In the genomic region with DNA sequence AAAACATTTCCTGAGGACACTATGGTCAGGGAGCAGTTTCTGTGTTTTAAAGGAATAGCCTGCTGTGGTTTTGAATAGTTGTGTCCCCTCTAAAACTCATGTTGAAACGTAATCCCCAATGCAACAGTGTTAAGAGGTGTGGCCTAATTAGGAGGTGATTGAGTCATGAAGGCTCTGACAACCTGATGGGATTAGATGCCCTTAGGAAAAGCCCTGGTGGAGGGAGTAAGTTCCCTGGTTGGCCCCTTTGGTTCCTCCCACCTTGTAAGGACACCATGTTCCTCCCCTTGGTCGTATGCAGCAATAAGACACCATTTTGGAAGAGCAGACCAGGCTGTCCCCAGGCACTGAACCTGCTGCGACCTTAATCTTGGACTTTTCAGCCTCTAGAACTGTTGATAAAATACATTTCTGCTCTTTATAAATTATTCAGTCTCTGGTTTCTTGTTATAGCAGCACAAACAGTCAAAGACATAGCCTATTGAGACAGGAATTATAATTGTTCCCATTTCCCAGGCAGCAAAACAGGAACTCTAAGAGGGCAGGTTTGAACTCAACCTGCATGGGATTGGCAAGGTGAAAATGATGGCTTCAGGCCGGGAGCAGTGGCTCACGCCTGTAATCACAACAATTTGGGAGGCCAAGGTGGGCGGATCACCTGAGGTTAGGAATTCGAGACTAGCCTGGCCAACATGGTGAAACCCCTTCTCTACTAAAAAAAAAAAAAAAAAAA, we compare ENCODE assay signal across 18 cellular contexts. TPM values are rescaled to one million over a fixed set of nuclear protein-coding genes. Genes with fewer than 3 reads are reported as not detected.
DNase-seq lines count a peak whose midpoint lies in the region; TF ChIP-seq lines count a peak whose summit lies in the region.
"Had no signal": no experiment of that assay in that cellular context is flagged by ENCODE, and none has a peak within 500 bp of the region (broad histone marks: within the 10 kb centered on the region; RNA-seq: fewer than 3 reads in every experiment).

No MANE protein-coding gene starts in this region.

- peaks cover 25% of the 10 kb centered on the region for H3K9me3 Mint-ChIP-seq in Caco-2 (ENCODE audit: unreplicated experiment)
- H3K9me3 Mint-ChIP-seq in IgD-negative memory B cell = peaks cover 0 to 9% (median under 1%) of the 10 kb centered on the region in 3 donors
- peaks cover 11% of the 10 kb centered on the region for H3K9me3 Mint-ChIP-seq in nephron

- TF ChIP-seq CTCF in Caco-2 (IDR thresholded peaks at IDR 0.05; ENCODE audit: insufficient read depth in 1 of 2, low read depth in 1 of 2, low read length in 1 of 2, severe bottlenecking in 1 of 2, unreplicated experiment in 1 of 2) = no peak
- no peak for TF ChIP-seq CTCF in brain microvascular endothelial cell (IDR thresholded peaks at IDR 0.05; ENCODE audit: low read depth, low read length, missing control alignments)
- no peak for TF ChIP-seq CTCF in nephron (IDR thresholded peaks at IDR 0.05; ENCODE audit: unreplicated experiment in 3 of 3)
- no peak for TF ChIP-seq CTCF in lower leg skin (IDR thresholded peaks at IDR 0.05)
- TF ChIP-seq CTCF in BE2C (IDR thresholded peaks at IDR 0.05; ENCODE audit: low read depth, low read length) = no peak

- H3K4me1 ChIP-seq in Caco-2 (peaks cover 70% of the 10 kb centered on the region), BE2C (no peaks in the 10 kb centered on the region)

- CTCF ChIA-PET in Caco-2 (lab: Charles Lee) = no interaction called here

- BruUV-seq in Caco-2 (replicated peaks; lab: Mats Ljungman, UMichigan) = no TSS peak

- H3K4me1 Mint-ChIP-seq in Caco-2 (ENCODE audit: low read depth, unreplicated experiment) (peaks cover 45% of the 10 kb centered on the region), IgD-negative memory B cell (peaks cover 22 to 37% (median 28%) of the 10 kb centered on the region in 3 donors), nephron (peaks cover 40% of the 10 kb centered on the region)

- no peak for TF ChIP-seq POLR2A in lower leg skin (IDR thresholded peaks at IDR 0.05)

- in situ Hi-C loops in brain microvascular endothelial cell (cut with HindIII; ENCODE audit: low pct_ligation_motif_present, low sequenced_read_pairs) = no loop called here

- DNase-seq in Caco-2 (no peak), brain microvascular endothelial cell (no peak), lower leg skin (ENCODE audit: low spot score in 2 of 2) (no peak), NCI-H187 (lab: John Stamatoyannopoulos, UW) (no peak), BE2C (no peak), hypothalamus (lab: John Stamatoyannopoulos, UW) (no peak)
- DNase-seq: activated CD8-positive, alpha-beta T cell treated with anti-CD3 and anti-CD28 coated beads, Interleukin-2, amount 10 ng/mL, durations not matched to agents 7 days and 5 days; activated effector memory CD4-positive, alpha-beta T cell treated with Interleukin-2 at 50 U/mL for 16 hours; DND-41; KG1; NCI-H1436; NCI-H510A; SHP77; stimulated activated CD4-positive, alpha-beta T cell treated with anti-CD3 and anti-CD28 coated beads, Interleukin-15, amount 100 ng/mL, for 24 hours; testis had no signal

- H3K27me3 ChIP-seq in Caco-2 (replicated peaks; ENCODE audit: control insufficient read depth, insufficient read depth, low read length) = no peaks in the 10 kb centered on the region
- no peaks in the 10 kb centered on the region for H3K27me3 ChIP-seq in brain microvascular endothelial cell (replicated peaks)
- H3K27me3 ChIP-seq in BE2C = no peaks in the 10 kb centered on the region
- H3K27me3 ChIP-seq: testis had no signal

- peaks cover 38% of the 10 kb centered on the region for H3K36me3 Mint-ChIP-seq in Caco-2 (ENCODE audit: insufficient read depth, unreplicated experiment)
- H3K36me3 Mint-ChIP-seq in IgD-negative memory B cell = peaks cover 3% of the 10 kb centered on the region
- peaks cover 5% of the 10 kb centered on the region for H3K36me3 Mint-ChIP-seq in nephron (ENCODE audit: low read depth)

- H3K27ac Mint-ChIP-seq in Caco-2 (ENCODE audit: unreplicated experiment) (peak overlapping the region; percentile 51), IgD-negative memory B cell (peak overlapping the region in 2 of 3 donors; percentile 51 to 94), nephron (peak overlapping the region in 2 of 3 experiments; percentile 40 to 89)
- H3K27ac Mint-ChIP-seq: activated CD8-positive, alpha-beta T cell treated with anti-CD3 and anti-CD28 coated beads, Interleukin-2, amount 10 ng/mL, durations not matched to agents 7 days and 5 days had no signal

- no peaks in the 10 kb centered on the region for H3K36me3 ChIP-seq in Caco-2 (ENCODE audit: control insufficient read depth, insufficient read depth, low read length)
- no peaks in the 10 kb centered on the region for H3K36me3 ChIP-seq in brain microvascular endothelial cell (replicated peaks)
- H3K36me3 ChIP-seq in BE2C = no peaks in the 10 kb centered on the region

- H3K4me3 Mint-ChIP-seq in Caco-2 (ENCODE audit: unreplicated experiment) (no peak overlapping the region), IgD-negative memory B cell (peak overlapping the region in 1 of 4 donors; percentile 4), nephron (no peak overlapping the region)
- H3K4me3 Mint-ChIP-seq: activated CD8-positive, alpha-beta T cell treated with anti-CD3 and anti-CD28 coated beads, Interleukin-2, amount 10 ng/mL, durations not matched to agents 7 days and 5 days had no signal

- H3K9me3 ChIP-seq in Caco-2 (peaks cover 19% of the 10 kb centered on the region), BE2C (no peaks in the 10 kb centered on the region; the same call in none of the 2 replicates)
- H3K9me3 ChIP-seq: testis had no signal

- 73 to 77% methylated on average over 7 of the region's 7 CpGs for WGBS in lower leg skin, 2 donors

- intact Hi-C loops in Caco-2 (cut with micrococcal nuclease; ENCODE audit: unreplicated experiment) = no loop called here
- intact Hi-C loops in lower leg skin (cut with DNase I; ENCODE audit: low total_unique reads) = no loop called here

- POLR2A ChIA-PET in Caco-2 (lab: Charles Lee) = interaction anchor here (0.6 kb wide), 1 partner anchor 217 kb away, joined by 6 read pairs; no protein-coding TSS in a partner anchor

- peak overlapping the region; percentile 94 for H3K27ac ChIP-seq in brain microvascular endothelial cell
- H3K27ac ChIP-seq: parathyroid adenoma, testis had no signal

- H3K27me3 Mint-ChIP-seq in Caco-2 (ENCODE audit: insufficient read depth, unreplicated experiment) (no peaks in the 10 kb centered on the region), IgD-negative memory B cell (no peaks in the 10 kb centered on the region), nephron (ENCODE audit: low read depth) (peaks cover 4% of the 10 kb centered on the region)

- H3K4me3 ChIP-seq in Caco-2 (ENCODE audit: low read depth, low read length) (no peak overlapping the region), brain microvascular endothelial cell (ENCODE audit: low read depth, low read length) (no peak overlapping the region), lower leg skin (ENCODE audit: low read depth, poor library complexity, severe bottlenecking) (no peak overlapping the region), BE2C (ENCODE audit: low read depth, low read length) (no peak overlapping the region)
- H3K4me3 ChIP-seq: testis had no signal

RNA-seq across cellular contexts. Expression of a gene that starts 20.5 kb away (rescaled TPM):
- 252 and 263 TPM in 2 replicates for total RNA-seq in Caco-2 (2022)
- 12.5 TPM for polyA plus RNA-seq in IgD-negative memory B cell
- total RNA-seq in lower leg skin = 10 to 100 TPM; 19.5 to 33.9 (median 25.5) TPM
- 1.2 TPM for polyA plus RNA-seq in BE2C (2012; ENCODE audit: insufficient read depth, insufficient read length, low read depth)
- total RNA-seq: activated CD8-positive, alpha-beta T cell treated with anti-CD3 and anti-CD28 coated beads, Interleukin-2, amount 10 ng/mL, durations not matched to agents 7 days and 5 days had no signal
